15 cellular contexts compared by ENCODE assay signal in genomic region chr4:111678466-111678865, GRCh38.
A peak's percentile ranks its signal among the peaks of the same experiment; 100 is the strongest.
DNase-seq lines count a peak whose midpoint lies in the region; TF ChIP-seq lines count a peak whose summit lies in the region.
"Had no signal": no experiment of that assay in that cellular context is flagged by ENCODE, and none has a peak within 500 bp of the region (broad histone marks: within the 10 kb centered on the region; RNA-seq: fewer than 3 reads in every experiment).

No MANE protein-coding gene starts in this region.

- no peak for TF ChIP-seq CTCF in epithelial cell of esophagus (IDR thresholded peaks at IDR 0.05; ENCODE audit: insufficient read depth, low read depth, low read length, missing control alignments)
- TF ChIP-seq CTCF in RWPE1 (conservative IDR thresholded peaks at IDR 0.05; ENCODE audit: low read depth) = no peak

- H3K4me1 ChIP-seq in neuronal stem cell (ENCODE audit: control insufficient read depth in 2 of 2, insufficient read depth in 1 of 2, low read depth in 1 of 2, low read length in 2 of 2) = peaks cover 0 to 23% of the 10 kb centered on the region in 2 donors
- H3K4me1 ChIP-seq: right lobe of liver had no signal

- no peaks in the 10 kb centered on the region for H3K36me3 ChIP-seq in neuronal stem cell (replicated peaks in 1 of 2; ENCODE audit: control insufficient read depth in 2 of 2, insufficient read depth in 2 of 2, low read length in 2 of 2)
- H3K36me3 ChIP-seq: right lobe of liver had no signal

- H3K18ac ChIP-seq in neuronal stem cell (ENCODE audit: low read length) = no peak overlapping the region

- H3K27ac ChIP-seq in neuronal stem cell (replicated peaks; ENCODE audit: low read length) (no peak overlapping the region), RWPE1 (no peak overlapping the region)
- H3K27ac ChIP-seq: right lobe of liver had no signal

- WGBS in neuronal stem cell (ENCODE audit: extremely low coverage in 2 of 2, insufficient read length in 2 of 2, insufficient replicate concordance in 1 of 2), 2 donors = no CpG with 5 or more reads among the region's 1 CpG

- no peak overlapping the region for H4K91ac ChIP-seq in neuronal stem cell (ENCODE audit: low read depth, low read length, poor library complexity)

- no peak overlapping the region for H2BK120ac ChIP-seq in neuronal stem cell (ENCODE audit: low read depth, low read length)

- H3K79me1 ChIP-seq in neuronal stem cell (ENCODE audit: low read depth, low read length) = no peaks in the 10 kb centered on the region

- H3K14ac ChIP-seq in neuronal stem cell (ENCODE audit: low read length) = no peak overlapping the region

- POLR2A ChIA-PET in RWPE1 (lab: Yijun Ruan, JAX; ENCODE audit: low non-redundant PET) = interaction anchor here (0.6 kb wide), 1 partner anchor 12 kb away, joined by 4 read pairs; no protein-coding TSS in a partner anchor

- no peak overlapping the region for H3K23ac ChIP-seq in neuronal stem cell (ENCODE audit: low read depth, low read length, poor library complexity)

- H2AFZ ChIP-seq in neuronal stem cell (ENCODE audit: low read length) = peak overlapping the region; percentile 36

- H2BK5ac ChIP-seq in neuronal stem cell (ENCODE audit: low read length) = no peak overlapping the region

- H3K4ac ChIP-seq in neuronal stem cell (ENCODE audit: low read length) = no peak overlapping the region

- H3K27me3 ChIP-seq in neuronal stem cell (ENCODE audit: control insufficient read depth in 3 of 3, insufficient read depth in 3 of 3, low read depth in 1 of 3, low read length in 3 of 3) = no peaks in the 10 kb centered on the region
- H3K27me3 ChIP-seq: right lobe of liver had no signal

- no peak overlapping the region for H4K8ac ChIP-seq in neuronal stem cell (ENCODE audit: low read depth, low read length)

- H2BK15ac ChIP-seq in neuronal stem cell (ENCODE audit: low read length) = no peak overlapping the region

- CTCF ChIA-PET in RWPE1 (lab: Yijun Ruan, JAX) = interaction anchor here (0.6 kb wide), 1 partner anchor 45 kb away, joined by 3 read pairs; no protein-coding TSS in a partner anchor

- DNase-seq in GM03348 (ENCODE audit: low spot score) (peak; percentile 55), RPMI7951 (ENCODE audit: low read depth) (peak; percentile 59), epithelial cell of esophagus (ENCODE audit: low read depth) (peak; percentile 65), neuronal stem cell (ENCODE audit: low spot score) (no peak), RWPE1 (ENCODE audit: low spot score) (no peak), GOT3 (lab: John Stamatoyannopoulos, UW) (no peak), LoVo (ENCODE audit: low spot score) (no peak)
- no peak for DNase-seq in stimulated activated CD4-positive, alpha-beta T cell treated with anti-CD3 and anti-CD28 coated beads, Interleukin-4, amount 100 ng/mL, for 4 hours
- DNase-seq: activated CD4-positive, alpha-beta T cell treated with anti-CD3 and anti-CD28 coated beads for 1 hour; activated T-cell treated with anti-CD3 and anti-CD28 coated beads, Interleukin-2, amount 50 U/mL, for 4 hours; amniotic stem cell; left colon; naive B cell; NCI-H1048; right lobe of liver had no signal

- no peak overlapping the region for H3K4me2 ChIP-seq in neuronal stem cell (ENCODE audit: insufficient read depth, low read length, poor library complexity, severe bottlenecking)

- H2AK5ac ChIP-seq in neuronal stem cell (ENCODE audit: low read depth, low read length) = no peak overlapping the region

- H3K9me3 ChIP-seq in neuronal stem cell (replicated peaks in 1 of 2; ENCODE audit: control insufficient read depth in 2 of 2, insufficient read depth in 1 of 2, low read depth in 1 of 2, low read length in 2 of 2) = no peaks in the 10 kb centered on the region
- H3K9me3 ChIP-seq: right lobe of liver had no signal

- H2BK12ac ChIP-seq in neuronal stem cell (ENCODE audit: low read length) = no peak overlapping the region

- H3K4me3 ChIP-seq in epithelial cell of esophagus (ENCODE audit: low read length) = no peak overlapping the region
- H3K4me3 ChIP-seq in neuronal stem cell (ENCODE audit: low read length in 2 of 2) = no peak overlapping the region
- H3K4me3 ChIP-seq: right lobe of liver had no signal

- H3K9ac ChIP-seq in neuronal stem cell (ENCODE audit: low read depth, low read length, poor library complexity) = no peak overlapping the region

Comparison
In these comparisons a context has a peak if more than half of its experiments do, and no peak if none do; other contexts are left out.
1. DNase-seq: peak in GM03348 (single experiment), RPMI7951 (single experiment) and epithelial cell of esophagus (single experiment); none in neuronal stem cell (single experiment), RWPE1 (single experiment), GOT3 (single experiment), LoVo (single experiment) and stimulated activated CD4-positive, alpha-beta T cell treated with anti-CD3 and anti-CD28 coated beads, Interleukin-4, amount 100 ng/mL, for 4 hours (0 of 2).